Comparison of ENCODE assay signal across 9 cellular contexts in the genomic region with DNA sequence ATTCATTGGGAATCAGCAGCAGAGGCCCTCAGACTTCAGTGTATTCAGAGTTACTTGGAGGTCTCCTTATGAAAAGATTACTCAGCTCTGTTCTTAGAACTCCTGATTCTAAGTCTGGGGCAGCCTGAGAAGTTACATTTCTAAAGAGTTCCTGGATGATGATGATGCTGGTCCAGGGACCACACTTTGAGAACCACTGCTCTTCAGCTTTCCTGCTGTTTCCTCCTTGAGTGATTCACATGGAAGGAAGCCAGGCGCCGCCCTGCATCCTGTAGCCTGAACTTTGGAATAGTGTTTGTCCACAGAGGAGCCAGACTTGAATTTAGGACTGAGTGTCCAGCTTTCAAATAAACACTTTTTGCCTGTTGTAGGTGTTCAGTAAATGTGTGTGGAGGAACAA. TPM values are rescaled to one million over a fixed set of nuclear protein-coding genes. Genes with fewer than 3 reads are reported as not detected.
DNase-seq lines count a peak whose midpoint lies in the region; ATAC-seq, FAIRE-seq and TF ChIP-seq lines count a peak whose summit lies in the region.
"Had no signal": no experiment of that assay in that cellular context is flagged by ENCODE, and none has a peak within 500 bp of the region (broad histone marks: within the 10 kb centered on the region; RNA-seq: fewer than 3 reads in every experiment).

No MANE protein-coding gene starts in this region.

- H3K36me3 ChIP-seq in left ventricle myocardium inferior (peaks cover 16% of the 10 kb centered on the region), small intestine (ENCODE audit: control insufficient read depth in 2 of 2, insufficient read depth in 2 of 2, low read length in 2 of 2) (peaks cover 2 to 3% of the 10 kb centered on the region in 2 donors), WERI-Rb-1 (peaks cover 45% of the 10 kb centered on the region)

- no peak for ATAC-seq in activated T-helper 17 cell treated with anti-CD3 and anti-CD28 coated beads, Interleukin-2, amount 50 U/mL, for 72 hours (replicated peaks)
- no peak for ATAC-seq in HG03432 (IDR thresholded peaks at IDR 0.05; ENCODE audit: unreplicated experiment)

- no peak overlapping the region for H3K4me3 ChIP-seq in left ventricle myocardium inferior
- H3K4me3 ChIP-seq in small intestine (ENCODE audit: low read depth in 1 of 2, low read length in 2 of 2): no peak overlapping the region
- no peak overlapping the region for H3K4me3 ChIP-seq in WERI-Rb-1 (ENCODE audit: low read depth, low read length)

- FAIRE-seq in small intestine (lab: Jason Lieb, UNC): no peak

- no peaks in the 10 kb centered on the region for H3K27me3 Mint-ChIP-seq in activated T-helper 17 cell treated with anti-CD3 and anti-CD28 coated beads, Interleukin-2, amount 50 U/mL, for 72 hours

- H3K9me3 ChIP-seq in left ventricle myocardium inferior (replicated peaks): no peaks in the 10 kb centered on the region
- H3K9me3 ChIP-seq in small intestine (ENCODE audit: control insufficient read depth, low read depth): no peaks in the 10 kb centered on the region
- H3K9me3 ChIP-seq in WERI-Rb-1 (ENCODE audit: severe bottlenecking): no peaks in the 10 kb centered on the region

- peak overlapping the region; percentile 78 for H3K27ac Mint-ChIP-seq in activated T-helper 17 cell treated with anti-CD3 and anti-CD28 coated beads, Interleukin-2, amount 50 U/mL, for 72 hours

- 7 to 43% (median 28%) methylated on average over 2 of the region's 2 CpGs for WGBS in small intestine, 3 donors

- H3K27ac ChIP-seq in left ventricle myocardium inferior (replicated peaks) (peak overlapping the region; percentile 95), small intestine (ENCODE audit: low read depth in 1 of 2, low read length in 1 of 2) (peak overlapping the region; percentile 91 to 99), WERI-Rb-1 (no peak overlapping the region)

- peaks cover 45% of the 10 kb centered on the region for H3K4me1 Mint-ChIP-seq in activated T-helper 17 cell treated with anti-CD3 and anti-CD28 coated beads, Interleukin-2, amount 50 U/mL, for 72 hours

- DNase-seq in GOT3 (lab: John Stamatoyannopoulos, UW): peak; percentile 10
- peak; percentile 80 for DNase-seq in left ventricle myocardium inferior
- peak; percentile 96 for DNase-seq in small intestine
- no peak for DNase-seq in iPS-NIHi11 (ENCODE audit: low spot score)
- no peak for DNase-seq in WERI-Rb-1
- no peak for DNase-seq in NCI-H2171 treated with DMSO at 0.1 percent for 48 hours (lab: John Stamatoyannopoulos, UW)
- DNase-seq: NCI-H2029 treated with DMSO at 0.1 percent for 48 hours had no signal

- H3K4me1 ChIP-seq in left ventricle myocardium inferior: peaks cover 60% of the 10 kb centered on the region
- H3K4me1 ChIP-seq in small intestine (ENCODE audit: control insufficient read depth in 2 of 2, insufficient read depth in 1 of 2, low read depth in 1 of 2, low read length in 1 of 2): peaks cover 11 to 15% of the 10 kb centered on the region in 2 donors

- H3K27me3 ChIP-seq in left ventricle myocardium inferior (ENCODE audit: low read depth) (no peaks in the 10 kb centered on the region), small intestine (ENCODE audit: control insufficient read depth in 2 of 2, insufficient read depth in 2 of 2, low read length in 2 of 2) (no peaks in the 10 kb centered on the region), WERI-Rb-1 (ENCODE audit: insufficient read depth, low read depth, severe bottlenecking) (no peaks in the 10 kb centered on the region)

- H3K9me3 Mint-ChIP-seq in activated T-helper 17 cell treated with anti-CD3 and anti-CD28 coated beads, Interleukin-2, amount 50 U/mL, for 72 hours: no peaks in the 10 kb centered on the region

- intact Hi-C loops in left ventricle myocardium inferior (cut with micrococcal nuclease): no loop called here

- peak overlapping the region; percentile 92 for H3K4me3 Mint-ChIP-seq in activated T-helper 17 cell treated with anti-CD3 and anti-CD28 coated beads, Interleukin-2, amount 50 U/mL, for 72 hours

- TF ChIP-seq CTCF in left ventricle myocardium inferior (IDR thresholded peaks at IDR 0.05; ENCODE audit: borderline replicate concordance) (no peak), WERI-Rb-1 (IDR thresholded peaks at IDR 0.05; ENCODE audit: low read depth, low read length) (no peak)

- peaks cover 61% of the 10 kb centered on the region for H3K36me3 Mint-ChIP-seq in activated T-helper 17 cell treated with anti-CD3 and anti-CD28 coated beads, Interleukin-2, amount 50 U/mL, for 72 hours (ENCODE audit: low read depth)

RNA-seq across cellular contexts. Expression of gene CEBPG, which starts 2.9 kb away (rescaled TPM):
- 10 to 100 TPM; 15.0 to 23.6 TPM for total RNA-seq in activated T-helper 17 cell treated with anti-CD3 and anti-CD28 coated beads, Interleukin-2, amount 50 U/mL, for 72 hours
- 13.0 TPM for total RNA-seq in left ventricle myocardium inferior
- polyA plus RNA-seq in small intestine: 10 to 100 TPM; 48.6 to 68.4 (median 67.1) TPM

Comparison
In these comparisons a context has a peak if more than half of its experiments do, and no peak if none do; other contexts are left out.
1. DNase-seq: peak in GOT3 (single experiment), left ventricle myocardium inferior (single experiment) and small intestine (single experiment); none in iPS-NIHi11 (single experiment), WERI-Rb-1 (single experiment) and NCI-H2171 treated with DMSO at 0.1 percent for 48 hours (single experiment).